ENCODE assay signal across 1 cellular context in genomic region chr22:47090591-47091240, GRCh38.
TF ChIP-seq lines count a peak whose summit lies in the region.

No MANE protein-coding gene starts in this region.

TF ChIP-seq in H1, 55 proteins besides CTCF, POLR2A, EP300 and RAD21 (continued from another document):
- TF ChIP-seq, protein P1, sequence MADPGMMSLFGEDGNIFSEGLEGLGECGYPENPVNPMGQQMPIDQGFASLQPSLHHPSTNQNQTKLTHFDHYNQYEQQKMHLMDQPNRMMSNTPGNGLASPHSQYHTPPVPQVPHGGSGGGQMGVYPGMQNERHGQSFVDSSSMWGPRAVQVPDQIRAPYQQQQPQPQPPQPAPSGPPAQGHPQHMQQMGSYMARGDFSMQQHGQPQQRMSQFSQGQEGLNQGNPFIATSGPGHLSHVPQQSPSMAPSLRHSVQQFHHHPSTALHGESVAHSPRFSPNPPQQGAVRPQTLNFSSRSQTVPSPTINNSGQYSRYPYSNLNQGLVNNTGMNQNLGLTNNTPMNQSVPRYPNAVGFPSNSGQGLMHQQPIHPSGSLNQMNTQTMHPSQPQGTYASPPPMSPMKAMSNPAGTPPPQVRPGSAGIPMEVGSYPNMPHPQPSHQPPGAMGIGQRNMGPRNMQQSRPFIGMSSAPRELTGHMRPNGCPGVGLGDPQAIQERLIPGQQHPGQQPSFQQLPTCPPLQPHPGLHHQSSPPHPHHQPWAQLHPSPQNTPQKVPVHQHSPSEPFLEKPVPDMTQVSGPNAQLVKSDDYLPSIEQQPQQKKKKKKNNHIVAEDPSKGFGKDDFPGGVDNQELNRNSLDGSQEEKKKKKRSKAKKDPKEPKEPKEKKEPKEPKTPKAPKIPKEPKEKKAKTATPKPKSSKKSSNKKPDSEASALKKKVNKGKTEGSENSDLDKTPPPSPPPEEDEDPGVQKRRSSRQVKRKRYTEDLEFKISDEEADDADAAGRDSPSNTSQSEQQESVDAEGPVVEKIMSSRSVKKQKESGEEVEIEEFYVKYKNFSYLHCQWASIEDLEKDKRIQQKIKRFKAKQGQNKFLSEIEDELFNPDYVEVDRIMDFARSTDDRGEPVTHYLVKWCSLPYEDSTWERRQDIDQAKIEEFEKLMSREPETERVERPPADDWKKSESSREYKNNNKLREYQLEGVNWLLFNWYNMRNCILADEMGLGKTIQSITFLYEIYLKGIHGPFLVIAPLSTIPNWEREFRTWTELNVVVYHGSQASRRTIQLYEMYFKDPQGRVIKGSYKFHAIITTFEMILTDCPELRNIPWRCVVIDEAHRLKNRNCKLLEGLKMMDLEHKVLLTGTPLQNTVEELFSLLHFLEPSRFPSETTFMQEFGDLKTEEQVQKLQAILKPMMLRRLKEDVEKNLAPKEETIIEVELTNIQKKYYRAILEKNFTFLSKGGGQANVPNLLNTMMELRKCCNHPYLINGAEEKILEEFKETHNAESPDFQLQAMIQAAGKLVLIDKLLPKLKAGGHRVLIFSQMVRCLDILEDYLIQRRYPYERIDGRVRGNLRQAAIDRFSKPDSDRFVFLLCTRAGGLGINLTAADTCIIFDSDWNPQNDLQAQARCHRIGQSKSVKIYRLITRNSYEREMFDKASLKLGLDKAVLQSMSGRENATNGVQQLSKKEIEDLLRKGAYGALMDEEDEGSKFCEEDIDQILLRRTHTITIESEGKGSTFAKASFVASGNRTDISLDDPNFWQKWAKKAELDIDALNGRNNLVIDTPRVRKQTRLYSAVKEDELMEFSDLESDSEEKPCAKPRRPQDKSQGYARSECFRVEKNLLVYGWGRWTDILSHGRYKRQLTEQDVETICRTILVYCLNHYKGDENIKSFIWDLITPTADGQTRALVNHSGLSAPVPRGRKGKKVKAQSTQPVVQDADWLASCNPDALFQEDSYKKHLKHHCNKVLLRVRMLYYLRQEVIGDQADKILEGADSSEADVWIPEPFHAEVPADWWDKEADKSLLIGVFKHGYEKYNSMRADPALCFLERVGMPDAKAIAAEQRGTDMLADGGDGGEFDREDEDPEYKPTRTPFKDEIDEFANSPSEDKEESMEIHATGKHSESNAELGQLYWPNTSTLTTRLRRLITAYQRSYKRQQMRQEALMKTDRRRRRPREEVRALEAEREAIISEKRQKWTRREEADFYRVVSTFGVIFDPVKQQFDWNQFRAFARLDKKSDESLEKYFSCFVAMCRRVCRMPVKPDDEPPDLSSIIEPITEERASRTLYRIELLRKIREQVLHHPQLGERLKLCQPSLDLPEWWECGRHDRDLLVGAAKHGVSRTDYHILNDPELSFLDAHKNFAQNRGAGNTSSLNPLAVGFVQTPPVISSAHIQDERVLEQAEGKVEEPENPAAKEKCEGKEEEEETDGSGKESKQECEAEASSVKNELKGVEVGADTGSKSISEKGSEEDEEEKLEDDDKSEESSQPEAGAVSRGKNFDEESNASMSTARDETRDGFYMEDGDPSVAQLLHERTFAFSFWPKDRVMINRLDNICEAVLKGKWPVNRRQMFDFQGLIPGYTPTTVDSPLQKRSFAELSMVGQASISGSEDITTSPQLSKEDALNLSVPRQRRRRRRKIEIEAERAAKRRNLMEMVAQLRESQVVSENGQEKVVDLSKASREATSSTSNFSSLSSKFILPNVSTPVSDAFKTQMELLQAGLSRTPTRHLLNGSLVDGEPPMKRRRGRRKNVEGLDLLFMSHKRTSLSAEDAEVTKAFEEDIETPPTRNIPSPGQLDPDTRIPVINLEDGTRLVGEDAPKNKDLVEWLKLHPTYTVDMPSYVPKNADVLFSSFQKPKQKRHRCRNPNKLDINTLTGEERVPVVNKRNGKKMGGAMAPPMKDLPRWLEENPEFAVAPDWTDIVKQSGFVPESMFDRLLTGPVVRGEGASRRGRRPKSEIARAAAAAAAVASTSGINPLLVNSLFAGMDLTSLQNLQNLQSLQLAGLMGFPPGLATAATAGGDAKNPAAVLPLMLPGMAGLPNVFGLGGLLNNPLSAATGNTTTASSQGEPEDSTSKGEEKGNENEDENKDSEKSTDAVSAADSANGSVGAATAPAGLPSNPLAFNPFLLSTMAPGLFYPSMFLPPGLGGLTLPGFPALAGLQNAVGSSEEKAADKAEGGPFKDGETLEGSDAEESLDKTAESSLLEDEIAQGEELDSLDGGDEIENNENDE (IDR thresholded peaks at IDR 0.05; ENCODE audit: insufficient replicate concordance, low read length), result no peak
TF ChIP-seq in H1: peak in this region for 0.
